ENCODE assay signal across 1 cellular context in genomic region chr18:42222557-42222956, GRCh38.
TF ChIP-seq lines count a peak whose summit lies in the region.

No MANE protein-coding gene starts in this region.

TF ChIP-seq in IMR-90, 13 proteins besides CTCF, POLR2A, EP300 and RAD21 (continued from another document):
- TF ChIP-seq ELK1 (IDR thresholded peaks at IDR 0.05; ENCODE audit: borderline replicate concordance, low read depth, low read length) (no peak), MAFK (IDR thresholded peaks at IDR 0.05; ENCODE audit: low read depth, low read length) (no peak), FOS (IDR thresholded peaks at IDR 0.05; ENCODE audit: low read depth, low read length) (no peak), SMC3 (IDR thresholded peaks at IDR 0.05; ENCODE audit: low read depth, low read length) (no peak)
TF ChIP-seq in IMR-90: peak in this region for 1.
